Comparison of ENCODE assay signal across 1 cellular context in the genomic region with DNA sequence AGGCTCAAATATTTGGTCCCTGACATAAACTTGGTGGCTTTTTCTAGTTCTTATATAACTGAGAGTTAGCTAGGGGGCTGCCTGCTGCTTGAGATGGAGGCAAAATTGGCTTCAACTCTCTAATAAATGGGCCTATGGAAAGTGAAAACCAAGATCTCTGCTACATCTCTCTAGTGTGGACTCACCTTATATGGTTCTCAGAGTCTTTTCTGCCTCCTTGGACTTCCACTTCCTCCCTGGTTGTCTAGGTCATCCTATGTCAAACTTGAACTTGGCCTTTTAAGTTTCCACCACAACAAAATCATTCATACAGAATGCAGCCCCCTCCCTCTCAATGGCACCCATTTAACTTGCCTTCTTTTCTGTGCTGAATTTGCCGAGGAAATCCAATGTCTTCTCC.
TF ChIP-seq lines count a peak whose summit lies in the region.

No MANE protein-coding gene starts in this region.

TF ChIP-seq in GM12878, 131 proteins besides CTCF, POLR2A, EP300 and RAD21:
- TF ChIP-seq MEF2B (IDR thresholded peaks at IDR 0.05; ENCODE audit: partially characterized antibody, poor library complexity, severe bottlenecking): no peak
- peak; percentile 66 for TF ChIP-seq SPI1 (IDR thresholded peaks at IDR 0.05; ENCODE audit: borderline replicate concordance, insufficient read depth, low read depth, low read length)
